Comparison of ENCODE assay signal across 1 cellular context in the genomic region with DNA sequence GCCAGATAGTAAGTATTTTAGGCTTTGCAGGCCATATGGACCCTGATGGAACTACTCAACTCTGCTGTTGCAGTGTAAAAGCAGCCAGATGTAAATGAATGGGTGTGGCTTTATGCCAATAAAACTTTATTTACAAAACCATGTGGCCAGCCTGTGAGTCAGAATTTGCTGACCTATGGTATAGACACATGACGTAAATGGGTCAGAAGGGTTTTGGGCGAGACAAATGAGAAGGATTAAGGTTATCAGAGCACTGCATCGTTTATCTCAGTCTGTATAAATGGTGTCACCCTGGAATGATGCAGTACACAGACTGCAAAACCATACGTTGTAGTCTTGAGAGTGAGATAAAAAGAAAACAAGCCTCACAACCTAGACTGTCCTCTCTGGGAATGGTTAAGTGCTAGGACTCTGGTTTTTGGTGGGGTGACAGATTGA.
A peak's percentile ranks its signal among the peaks of the same experiment; 100 is the strongest.
TF ChIP-seq lines count a peak whose summit lies in the region.

No MANE protein-coding gene starts in this region.

TF ChIP-seq in K562, 482 proteins besides CTCF, POLR2A, EP300 and RAD21 (continued from another document and continues in another):
- TF ChIP-seq, protein P1, sequence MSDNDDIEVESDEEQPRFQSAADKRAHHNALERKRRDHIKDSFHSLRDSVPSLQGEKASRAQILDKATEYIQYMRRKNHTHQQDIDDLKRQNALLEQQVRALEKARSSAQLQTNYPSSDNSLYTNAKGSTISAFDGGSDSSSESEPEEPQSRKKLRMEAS (CRISPR knock-in tag; IDR thresholded peaks at IDR 0.05), result peak; percentile 57; the same call in 1 of the 2 replicates
- TF ChIP-seq ZNF707 (CRISPR knock-in tag; conservative IDR thresholded peaks at IDR 0.05) (no peak), MTA1 (IDR thresholded peaks at IDR 0.05; ENCODE audit: borderline replicate concordance) (peak; percentile 69; the same call in 1 of the 2 replicates), ZNF239 (CRISPR knock-in tag; IDR thresholded peaks at IDR 0.05) (no peak), FIP1L1 (IDR thresholded peaks at IDR 0.05; ENCODE audit: low read depth, low read length, poor library complexity, severe bottlenecking) (no peak), ZNF133 (CRISPR knock-in tag; IDR thresholded peaks at IDR 0.05) (no peak), TAF9B (IDR thresholded peaks at IDR 0.05; ENCODE audit: partially characterized antibody) (peak; percentile 29), ZNF174 (CRISPR knock-in tag; IDR thresholded peaks at IDR 0.05) (no peak), PTTG1 (tag; IDR thresholded peaks at IDR 0.05; ENCODE audit: low read depth) (no peak), SMARCB1 (IDR thresholded peaks at IDR 0.05; ENCODE audit: insufficient read length, low read depth) (no peak), RB1 (IDR thresholded peaks at IDR 0.05; ENCODE audit: low read depth) (no peak), FOXJ3 (CRISPR knock-in tag; IDR thresholded peaks at IDR 0.05) (no peak), EGR1 (conservative IDR thresholded peaks at IDR 0.05) (no peak), ZNF518B (CRISPR knock-in tag; IDR thresholded peaks at IDR 0.05) (no peak), NR2C2 (CRISPR knock-in tag; IDR thresholded peaks at IDR 0.05) (no peak), NR2C2 (tag; IDR thresholded peaks at IDR 0.05) (peak; percentile 76), MECOM (CRISPR knock-in tag; IDR thresholded peaks at IDR 0.05) (no peak), HLTF (IDR thresholded peaks at IDR 0.05) (no peak), STAG1 (CRISPR knock-in tag; IDR thresholded peaks at IDR 0.05; ENCODE audit: borderline replicate concordance) (no peak), ZKSCAN1 (IDR thresholded peaks at IDR 0.05; ENCODE audit: low read depth, low read length) (peak; percentile 75; the same call in 1 of the 2 replicates), ZNF280A (IDR thresholded peaks at IDR 0.05; ENCODE audit: low read depth, partially characterized antibody) (no peak), ATF1 (CRISPR knock-in tag; IDR thresholded peaks at IDR 0.05) (no peak), ATF1 (tag; IDR thresholded peaks at IDR 0.05) (peak; percentile 81), ELF1 (tag; IDR thresholded peaks at IDR 0.05) (no peak), CBX3 (IDR thresholded peaks at IDR 0.05; ENCODE audit: borderline replicate concordance in 1 of 2, low read length in 2 of 2) (peak in 1 of 2 experiments; percentile 64; a peak in 1 of 3 replicates), PRDM10 (IDR thresholded peaks at IDR 0.05; ENCODE audit: partially characterized antibody) (peak; percentile 30), FOXP4 (CRISPR knock-in tag; IDR thresholded peaks at IDR 0.05; ENCODE audit: borderline replicate concordance) (no peak), NCOA1 (IDR thresholded peaks at IDR 0.05; ENCODE audit: low read depth) (peak; percentile 63; the same call in 1 of the 2 replicates), PRPF4 (IDR thresholded peaks at IDR 0.05; ENCODE audit: insufficient read depth, low read depth, low read length, poor library complexity, severe bottlenecking) (no peak), FOSL1 (tag; conservative IDR thresholded peaks at IDR 0.05) (peak; percentile 97), FOXK2 (conservative IDR thresholded peaks at IDR 0.05 in 1 of 2, IDR thresholded peaks at IDR 0.05 in 1 of 2; ENCODE audit: low read depth in 2 of 2) (peak; percentile 65 to 91), CC2D1A (IDR thresholded peaks at IDR 0.05) (no peak), C11orf30 (IDR thresholded peaks at IDR 0.05; ENCODE audit: low read depth) (peak; percentile 95), MYC (IDR thresholded peaks at IDR 0.05; ENCODE audit: low read depth, low read length) (peak; percentile 91), MYC (CRISPR knock-in tag; IDR thresholded peaks at IDR 0.05; ENCODE audit: borderline replicate concordance, low read depth) (no peak), NFIC (IDR thresholded peaks at IDR 0.05) (peak; percentile 43), ESRRA (IDR thresholded peaks at IDR 0.05; ENCODE audit: borderline replicate concordance, low read depth) (peak; percentile 73; the same call in 1 of the 2 replicates), EWSR1 (IDR thresholded peaks at IDR 0.05; ENCODE audit: borderline replicate concordance, low read depth, partially characterized antibody) (peak; percentile 45), MXI1 (IDR thresholded peaks at IDR 0.05; ENCODE audit: low read depth, low read length) (0 out of 2 replicates have a peak, but pooled peaks have one; percentile 29), ZNF274 (IDR thresholded peaks at IDR 0.05; ENCODE audit: borderline replicate concordance, low read depth, low read length) (no peak)
- TF ChIP-seq, protein P2, sequence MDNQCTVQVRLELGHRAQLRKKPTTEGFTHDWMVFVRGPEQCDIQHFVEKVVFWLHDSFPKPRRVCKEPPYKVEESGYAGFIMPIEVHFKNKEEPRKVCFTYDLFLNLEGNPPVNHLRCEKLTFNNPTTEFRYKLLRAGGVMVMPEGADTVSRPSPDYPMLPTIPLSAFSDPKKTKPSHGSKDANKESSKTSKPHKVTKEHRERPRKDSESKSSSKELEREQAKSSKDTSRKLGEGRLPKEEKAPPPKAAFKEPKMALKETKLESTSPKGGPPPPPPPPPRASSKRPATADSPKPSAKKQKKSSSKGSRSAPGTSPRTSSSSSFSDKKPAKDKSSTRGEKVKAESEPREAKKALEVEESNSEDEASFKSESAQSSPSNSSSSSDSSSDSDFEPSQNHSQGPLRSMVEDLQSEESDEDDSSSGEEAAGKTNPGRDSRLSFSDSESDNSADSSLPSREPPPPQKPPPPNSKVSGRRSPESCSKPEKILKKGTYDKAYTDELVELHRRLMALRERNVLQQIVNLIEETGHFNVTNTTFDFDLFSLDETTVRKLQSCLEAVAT (IDR thresholded peaks at IDR 0.05), result no peak
- TF ChIP-seq, protein P3, sequence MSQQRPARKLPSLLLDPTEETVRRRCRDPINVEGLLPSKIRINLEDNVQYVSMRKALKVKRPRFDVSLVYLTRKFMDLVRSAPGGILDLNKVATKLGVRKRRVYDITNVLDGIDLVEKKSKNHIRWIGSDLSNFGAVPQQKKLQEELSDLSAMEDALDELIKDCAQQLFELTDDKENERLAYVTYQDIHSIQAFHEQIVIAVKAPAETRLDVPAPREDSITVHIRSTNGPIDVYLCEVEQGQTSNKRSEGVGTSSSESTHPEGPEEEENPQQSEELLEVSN (IDR thresholded peaks at IDR 0.05; ENCODE audit: borderline replicate concordance in 1 of 2, extremely low read depth in 1 of 2, insufficient read depth in 1 of 2, insufficient read length in 1 of 2, low read depth in 1 of 2, low read length in 1 of 2, poor library complexity in 1 of 2, severe bottlenecking in 1 of 2), result no peak
- TF ChIP-seq, protein P4, sequence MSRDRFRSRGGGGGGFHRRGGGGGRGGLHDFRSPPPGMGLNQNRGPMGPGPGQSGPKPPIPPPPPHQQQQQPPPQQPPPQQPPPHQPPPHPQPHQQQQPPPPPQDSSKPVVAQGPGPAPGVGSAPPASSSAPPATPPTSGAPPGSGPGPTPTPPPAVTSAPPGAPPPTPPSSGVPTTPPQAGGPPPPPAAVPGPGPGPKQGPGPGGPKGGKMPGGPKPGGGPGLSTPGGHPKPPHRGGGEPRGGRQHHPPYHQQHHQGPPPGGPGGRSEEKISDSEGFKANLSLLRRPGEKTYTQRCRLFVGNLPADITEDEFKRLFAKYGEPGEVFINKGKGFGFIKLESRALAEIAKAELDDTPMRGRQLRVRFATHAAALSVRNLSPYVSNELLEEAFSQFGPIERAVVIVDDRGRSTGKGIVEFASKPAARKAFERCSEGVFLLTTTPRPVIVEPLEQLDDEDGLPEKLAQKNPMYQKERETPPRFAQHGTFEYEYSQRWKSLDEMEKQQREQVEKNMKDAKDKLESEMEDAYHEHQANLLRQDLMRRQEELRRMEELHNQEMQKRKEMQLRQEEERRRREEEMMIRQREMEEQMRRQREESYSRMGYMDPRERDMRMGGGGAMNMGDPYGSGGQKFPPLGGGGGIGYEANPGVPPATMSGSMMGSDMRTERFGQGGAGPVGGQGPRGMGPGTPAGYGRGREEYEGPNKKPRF (IDR thresholded peaks at IDR 0.05; ENCODE audit: low read depth, low read length), result no peak
- TF ChIP-seq, protein P5, sequence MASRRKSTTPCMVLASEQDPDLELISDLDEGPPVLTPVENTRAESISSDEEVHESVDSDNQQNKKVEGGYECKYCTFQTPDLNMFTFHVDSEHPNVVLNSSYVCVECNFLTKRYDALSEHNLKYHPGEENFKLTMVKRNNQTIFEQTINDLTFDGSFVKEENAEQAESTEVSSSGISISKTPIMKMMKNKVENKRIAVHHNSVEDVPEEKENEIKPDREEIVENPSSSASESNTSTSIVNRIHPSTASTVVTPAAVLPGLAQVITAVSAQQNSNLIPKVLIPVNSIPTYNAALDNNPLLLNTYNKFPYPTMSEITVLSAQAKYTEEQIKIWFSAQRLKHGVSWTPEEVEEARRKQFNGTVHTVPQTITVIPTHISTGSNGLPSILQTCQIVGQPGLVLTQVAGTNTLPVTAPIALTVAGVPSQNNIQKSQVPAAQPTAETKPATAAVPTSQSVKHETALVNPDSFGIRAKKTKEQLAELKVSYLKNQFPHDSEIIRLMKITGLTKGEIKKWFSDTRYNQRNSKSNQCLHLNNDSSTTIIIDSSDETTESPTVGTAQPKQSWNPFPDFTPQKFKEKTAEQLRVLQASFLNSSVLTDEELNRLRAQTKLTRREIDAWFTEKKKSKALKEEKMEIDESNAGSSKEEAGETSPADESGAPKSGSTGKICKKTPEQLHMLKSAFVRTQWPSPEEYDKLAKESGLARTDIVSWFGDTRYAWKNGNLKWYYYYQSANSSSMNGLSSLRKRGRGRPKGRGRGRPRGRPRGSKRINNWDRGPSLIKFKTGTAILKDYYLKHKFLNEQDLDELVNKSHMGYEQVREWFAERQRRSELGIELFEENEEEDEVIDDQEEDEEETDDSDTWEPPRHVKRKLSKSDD (conservative IDR thresholded peaks at IDR 0.05; ENCODE audit: low read length), result no peak
